In genomic region chr19:4979211-4979807, GRCh38 we compare ENCODE assay signal across 23 cellular contexts. TPM values are rescaled to one million over a fixed set of nuclear protein-coding genes. Genes with fewer than 3 reads are reported as not detected.
DNase-seq lines count a peak whose midpoint lies in the region; ATAC-seq, FAIRE-seq and TF ChIP-seq lines count a peak whose summit lies in the region.
"Had no signal": no experiment of that assay in that cellular context is flagged by ENCODE, and none has a peak within 500 bp of the region (broad histone marks: within the 10 kb centered on the region; RNA-seq: fewer than 3 reads in every experiment).

No MANE protein-coding gene starts in this region.

- H3K4me2 ChIP-seq in HepG2 (ENCODE audit: low read depth, low read length): no peak overlapping the region
- no peak overlapping the region for H3K4me2 ChIP-seq in neural progenitor cell

- peaks cover 17% of the 10 kb centered on the region for H3K36me3 Mint-ChIP-seq in central memory CD8-positive, alpha-beta T cell (ENCODE audit: insufficient read depth)
- peaks cover 5% of the 10 kb centered on the region for H3K36me3 Mint-ChIP-seq in neural progenitor cell

- ATAC-seq in HepG2: no peak
- no peak for ATAC-seq in central memory CD8-positive, alpha-beta T cell (replicated peaks; ENCODE audit: extremely low read depth, poor library complexity, severe bottlenecking)
- ATAC-seq in GM19455 (IDR thresholded peaks at IDR 0.05; ENCODE audit: unreplicated experiment): no peak
- ATAC-seq in HG03460 (IDR thresholded peaks at IDR 0.05; ENCODE audit: unreplicated experiment): no peak
- ATAC-seq: PC-3, sciatic nerve had no signal

- FAIRE-seq in HepG2 (lab: Jason Lieb, UNC): no peak
- FAIRE-seq: endothelial cell of umbilical vein had no signal

- H3K27me3 ChIP-seq in liver (ENCODE audit: control insufficient read depth in 4 of 4, insufficient read depth in 4 of 4, low read length in 3 of 4): no peaks in the 10 kb centered on the region
- no peaks in the 10 kb centered on the region for H3K27me3 ChIP-seq in HepG2 (ENCODE audit: control insufficient read depth in 1 of 2, insufficient read depth in 2 of 2, low read length in 2 of 2)
- no peaks in the 10 kb centered on the region for H3K27me3 ChIP-seq in neural progenitor cell
- H3K27me3 ChIP-seq in vagina: no peaks in the 10 kb centered on the region
- H3K27me3 ChIP-seq: ascending aorta, SJCRH30 had no signal

- H3K27ac ChIP-seq in liver (ENCODE audit: low read depth in 1 of 2, low read length in 2 of 2): peak overlapping the region; percentile 25 to 65
- H3K27ac ChIP-seq in HepG2 (ENCODE audit: extremely low read length, insufficient read depth, low read length): no peak overlapping the region
- H3K27ac ChIP-seq in neural progenitor cell: no peak overlapping the region
- H3K27ac ChIP-seq in vagina: peak overlapping the region; percentile 92
- H3K27ac ChIP-seq: ascending aorta, coronary artery, HL-60 had no signal

- peaks cover 42% of the 10 kb centered on the region for H3K4me1 Mint-ChIP-seq in central memory CD8-positive, alpha-beta T cell
- peaks cover 47% of the 10 kb centered on the region for H3K4me1 Mint-ChIP-seq in neural progenitor cell

- TF ChIP-seq POLR2A in HepG2 (IDR thresholded peaks at IDR 0.05; ENCODE audit: insufficient read depth in 1 of 2, low read depth in 2 of 2, low read length in 2 of 2): no peak
- no peak for TF ChIP-seq POLR2A in vagina (IDR thresholded peaks at IDR 0.05)

- no peak for DNase-seq in HepG2 (ENCODE audit: low spot score)
- DNase-seq in central memory CD8-positive, alpha-beta T cell (ENCODE audit: low spot score in 2 of 2): no peak
- DNase-seq in neural progenitor cell (ENCODE audit: low spot score): no peak
- no peak for DNase-seq in vagina (ENCODE audit: extremely low spot score in 2 of 2)
- DNase-seq in RPMI8226: no peak
- DNase-seq: activated CD4-positive, alpha-beta T cell treated with anti-CD3 and anti-CD28 coated beads for 4 hours; activated gamma-delta T cell; H9; NCI-H2081 treated with DMSO at 0.1 percent for 48 hours; NCI-H526 treated with DMSO at 0.1 percent for 48 hours; occipital lobe; PC-3; stimulated activated CD4-positive, alpha-beta T cell treated with anti-CD3 and anti-CD28 coated beads, Interleukin-1b, Interleukin-23, amount 100 ng/mL, for 48 hours; T1000 had no signal

- H3K9me3 ChIP-seq in liver (ENCODE audit: control insufficient read depth in 4 of 4, low read length in 3 of 4): no peaks in the 10 kb centered on the region
- H3K9me3 ChIP-seq in HepG2 (ENCODE audit: low read length): no peaks in the 10 kb centered on the region
- no peaks in the 10 kb centered on the region for H3K9me3 ChIP-seq in neural progenitor cell (ENCODE audit: low read depth)
- H3K9me3 ChIP-seq in vagina: no peaks in the 10 kb centered on the region
- H3K9me3 ChIP-seq: ascending aorta, SJCRH30 had no signal

- in situ Hi-C loops in HepG2 (cut with HindIII; ENCODE audit: extremely low pct_ligation_motif_present, low pct_unique_long_range_greater_than_20kb): no loop called here

- no peaks in the 10 kb centered on the region for H3K9me3 Mint-ChIP-seq in central memory CD8-positive, alpha-beta T cell
- H3K9me3 Mint-ChIP-seq in neural progenitor cell: no peaks in the 10 kb centered on the region
- H3K9me3 Mint-ChIP-seq: H9 had no signal

- intact Hi-C loops in HepG2 (cut with micrococcal nuclease; ENCODE audit: unreplicated experiment) (no loop called here), vagina (cut with DNase I) (loop anchor here (10.0 kb wide), 1 partner anchor 115 kb away; the partner anchor contains the start of gene PLIN3)

- H3K27me3 Mint-ChIP-seq in central memory CD8-positive, alpha-beta T cell: no peaks in the 10 kb centered on the region
- peaks cover 2% of the 10 kb centered on the region for H3K27me3 Mint-ChIP-seq in neural progenitor cell (ENCODE audit: insufficient read depth, low read depth)

- H3K4me1 ChIP-seq in liver (ENCODE audit: control insufficient read depth in 4 of 4, insufficient read depth in 4 of 4, low read length in 3 of 4) (peaks cover 4 to 47% (median 28%) of the 10 kb centered on the region in 4 donors), HepG2 (ENCODE audit: insufficient read depth, low read length) (peaks cover 32% of the 10 kb centered on the region), neural progenitor cell (peaks cover 15% of the 10 kb centered on the region), vagina (peaks cover 90% of the 10 kb centered on the region)

- BruUV-seq in HepG2 (replicated peaks; lab: Mats Ljungman, UMichigan): no TSS peak

- H3K4me3 ChIP-seq in liver (ENCODE audit: low read depth in 1 of 3, low read length in 3 of 3) (no peak overlapping the region), HepG2 (replicated peaks in 1 of 3; ENCODE audit: insufficient read depth in 1 of 3, low read depth in 2 of 3, low read length in 3 of 3) (no peak overlapping the region), neural progenitor cell (no peak overlapping the region), vagina (no peak overlapping the region)
- H3K4me3 ChIP-seq: ascending aorta, coronary artery, SJCRH30 had no signal

- no peak for TF ChIP-seq EP300 in HepG2 (IDR thresholded peaks at IDR 0.05; ENCODE audit: low read depth in 2 of 2, low read length in 2 of 2)
- TF ChIP-seq EP300 in HepG2 (CRISPR knock-in tag; IDR thresholded peaks at IDR 0.05; ENCODE audit: borderline replicate concordance): no peak

- CTCF ChIA-PET in HepG2 (lab: Yijun Ruan, JAX; ENCODE audit: low intra/inter-chr PET ratio, low total read pairs): no interaction called here

- H3F3A ChIP-seq in neural progenitor cell (ENCODE audit: low read depth): peaks cover 4% of the 10 kb centered on the region

- peak overlapping the region; percentile 77 for H3K27ac Mint-ChIP-seq in central memory CD8-positive, alpha-beta T cell (ENCODE audit: low read depth)
- H3K27ac Mint-ChIP-seq in neural progenitor cell: peak overlapping the region; percentile 54

- no peak overlapping the region for H3K4me3 Mint-ChIP-seq in central memory CD8-positive, alpha-beta T cell
- H3K4me3 Mint-ChIP-seq in neural progenitor cell: no peak overlapping the region
- H3K4me3 Mint-ChIP-seq: H9 had no signal

- TF ChIP-seq CTCF in liver (IDR thresholded peaks at IDR 0.05; ENCODE audit: low read depth, low read length, missing input control): no peak
- no peak for TF ChIP-seq CTCF in HepG2 (CRISPR knock-in tag; IDR thresholded peaks at IDR 0.05)
- TF ChIP-seq CTCF in neural progenitor cell (IDR thresholded peaks at IDR 0.05): no peak
- no peak for TF ChIP-seq CTCF in vagina (IDR thresholded peaks at IDR 0.05)

- H3K79me2 ChIP-seq in HepG2 (ENCODE audit: insufficient read depth, low read length) (peaks cover 66% of the 10 kb centered on the region), neural progenitor cell (ENCODE audit: low read depth) (peaks cover 100% of the 10 kb centered on the region)

- H4K20me1 ChIP-seq in HepG2 (ENCODE audit: insufficient read depth, low read length) (peaks cover 50% of the 10 kb centered on the region), neural progenitor cell (ENCODE audit: low read depth) (peaks cover 100% of the 10 kb centered on the region)

- H2AFZ ChIP-seq in HepG2 (ENCODE audit: low read length): no peak overlapping the region
- H2AFZ ChIP-seq in neural progenitor cell (replicated peaks): no peak overlapping the region

- TF ChIP-seq RAD21 in liver (IDR thresholded peaks at IDR 0.05): no peak
- TF ChIP-seq RAD21 in HepG2 (CRISPR knock-in tag; IDR thresholded peaks at IDR 0.05): no peak

- no peak overlapping the region for H3K9ac ChIP-seq in liver (ENCODE audit: low read depth in 1 of 2, low read length in 2 of 2)
- H3K9ac ChIP-seq in HepG2 (ENCODE audit: insufficient read depth, low read depth, low read length): no peak overlapping the region
- H3K9ac ChIP-seq in neural progenitor cell: no peak overlapping the region

- H3K36me3 ChIP-seq in liver (ENCODE audit: control insufficient read depth in 4 of 4, insufficient read depth in 3 of 4, low read depth in 1 of 4, low read length in 3 of 4): peaks cover 0 to 5% (median 2%) of the 10 kb centered on the region in 4 donors
- peaks cover 6 to 26% of the 10 kb centered on the region in 2 experiments; a peak in 3 of 5 replicates for H3K36me3 ChIP-seq in HepG2 (replicated peaks in 1 of 2; ENCODE audit: control insufficient read depth in 1 of 2, insufficient read depth in 2 of 2, low read length in 2 of 2)
- no peaks in the 10 kb centered on the region for H3K36me3 ChIP-seq in neural progenitor cell
- H3K36me3 ChIP-seq in vagina: no peaks in the 10 kb centered on the region
- H3K36me3 ChIP-seq: ascending aorta, SJCRH30 had no signal

- POLR2A ChIA-PET in HepG2 (lab: Yijun Ruan, JAX): interaction anchor here (0.7 kb wide), 1 partner anchor 11 kb away, joined by 3 read pairs; the partner anchor contains the start of gene KDM4B

- WGBS in liver: 62% methylated on average over 8 of the region's 8 CpGs
- WGBS in HepG2 (ENCODE audit: low lambda C conversion rate): 97% methylated on average over 5 of the region's 8 CpGs

TF ChIP-seq in HepG2, 621 proteins besides CTCF, POLR2A, EP300 and RAD21 (continues in another document):
- TF ChIP-seq ZNF563 (CRISPR knock-in tag; IDR thresholded peaks at IDR 0.05): no peak

RNA-seq across cellular contexts. Expression of gene KDM4B, which starts 10.4 kb away (rescaled TPM):
- 10 to 100 TPM; 14.1 to 19.7 TPM for total RNA-seq in liver
- 10 to 100 TPM in 1 of 2 donors, 1 to 10 TPM in 1; 3.2 to 11.6 TPM for polyA plus RNA-seq in liver
- total RNA-seq in HepG2 (2016; rRNA removed; fragmentation: Illumina TruSeq; extraction: Trizol): 4.4 and 4.9 TPM in 2 replicates
- total RNA-seq in HepG2 (2016; cell fraction: cytosol; rRNA removed; fragmentation: Illumina TruSeq; extraction: Trizol; ENCODE audit: low read depth): 8.2 and 11.5 TPM in 2 replicates
- total RNA-seq in HepG2 (2016; cell fraction: insoluble cytoplasmic fraction; rRNA removed; fragmentation: Illumina TruSeq; extraction: Trizol): 3.5 and 4.9 TPM in 2 replicates
- total RNA-seq in HepG2 (2016; cell fraction: membrane; rRNA removed; fragmentation: Illumina TruSeq; extraction: Trizol): 3.1 and 3.8 TPM in 2 replicates
- total RNA-seq in HepG2 (2016; cell fraction: nucleus; rRNA removed; fragmentation: Illumina TruSeq; extraction: Trizol): 3.9 and 4.5 TPM in 2 replicates
- 14.6 and 18.6 TPM in 2 replicates for polyA plus RNA-seq in HepG2 (2011; rRNA removed)
- 6.9 and 11.2 TPM in 2 replicates for polyA plus RNA-seq in HepG2 (2011; cell fraction: cytosol; rRNA removed)
- 33.5 and 43.5 TPM in 2 replicates for polyA plus RNA-seq in HepG2 (2011; cell fraction: nucleus; rRNA removed)
- 13.7 TPM in 2 replicates for polyA plus RNA-seq in HepG2 (2012)
- polyA plus RNA-seq in HepG2 (2016; cell fraction: cytosol; fragmentation: Illumina TruSeq; extraction: Trizol; ENCODE audit: low read depth): 0.49 and 0.51 TPM in 2 replicates
- polyA plus RNA-seq in HepG2 (2016; cell fraction: insoluble cytoplasmic fraction; fragmentation: Illumina TruSeq; extraction: Trizol; ENCODE audit: low read depth): 4.1 and 5.2 TPM in 2 replicates
- polyA plus RNA-seq in HepG2 (2016; cell fraction: membrane; fragmentation: Illumina TruSeq; extraction: Trizol; ENCODE audit: low read depth): 0.86 and 1.2 TPM in 2 replicates
- 7.8 and 9.0 TPM in 2 replicates for polyA plus RNA-seq in HepG2 (2016; cell fraction: nucleus; fragmentation: Illumina TruSeq; extraction: Trizol; ENCODE audit: insufficient read depth, low read depth)
- polyA minus RNA-seq in HepG2 (2011; rRNA and poly(A)+ RNA removed; ENCODE audit: low replicate concordance): 27.9 and 166 TPM in 2 replicates
- polyA minus RNA-seq in HepG2 (2011; cell fraction: cytosol; rRNA and poly(A)+ RNA removed): 29.8 and 30.8 TPM in 2 replicates
- 29.2 and 30.7 TPM in 2 replicates for polyA minus RNA-seq in HepG2 (2011; cell fraction: nucleus; rRNA and poly(A)+ RNA removed)
- total RNA-seq in neural progenitor cell (ENCODE audit: low replicate concordance): 16.0 and 45.1 TPM in 2 replicates
- total RNA-seq in vagina: 59.7 TPM

Comparison
In these comparisons a context has a peak if more than half of its experiments do, and no peak if none do; other contexts are left out.
1. H3K27ac ChIP-seq: peak in liver (2 of 2) and vagina (single experiment); none in HepG2 (single experiment) and neural progenitor cell (single experiment).